22 cellular contexts compared by ENCODE assay signal in genomic region chr10:36202861-36203260, GRCh38.
DNase-seq lines count a peak whose midpoint lies in the region; ATAC-seq and TF ChIP-seq lines count a peak whose summit lies in the region.
"Had no signal": no experiment of that assay in that cellular context is flagged by ENCODE, and none has a peak within 500 bp of the region (broad histone marks: within the 10 kb centered on the region; RNA-seq: fewer than 3 reads in every experiment).

No MANE protein-coding gene starts in this region.

- TF ChIP-seq EP300 in SK-N-SH (IDR thresholded peaks at IDR 0.05; ENCODE audit: borderline replicate concordance in 1 of 2, low read depth in 1 of 2, low read length in 1 of 2) = no peak

- no peaks in the 10 kb centered on the region for H3K4me1 ChIP-seq in SK-N-SH (ENCODE audit: control insufficient read depth in 1 of 2, insufficient read depth in 2 of 2, low read depth in 1 of 2, low read length in 1 of 2)
- H3K4me1 ChIP-seq: BE2C; BLaER1 treated with 17β-estradiol and CSF1 and Interleukin-3, amounts not matched to agents 10 nM and 100 nM had no signal

- no peak for TF ChIP-seq RAD21 in SK-N-SH (IDR thresholded peaks at IDR 0.05; ENCODE audit: low read length)

- H3K27ac Mint-ChIP-seq in activated T-cell treated with anti-CD3 and anti-CD28 coated beads, Interleukin-2, amount 50 U/mL, for 24 hours = no peak overlapping the region
- H3K27ac Mint-ChIP-seq: CD14-positive monocyte; CD4-positive, alpha-beta memory T cell; GM23338; H9 had no signal

- no peaks in the 10 kb centered on the region for H4K20me1 ChIP-seq in SK-N-SH (ENCODE audit: insufficient read depth)
- H4K20me1 ChIP-seq: BLaER1 treated with 17β-estradiol and CSF1 and Interleukin-3, amounts not matched to agents 10 nM and 100 nM had no signal

- H3K36me3 Mint-ChIP-seq in activated T-cell treated with anti-CD3 and anti-CD28 coated beads, Interleukin-2, amount 50 U/mL, for 24 hours (ENCODE audit: low read depth) = no peaks in the 10 kb centered on the region
- H3K36me3 Mint-ChIP-seq: CD14-positive monocyte; CD4-positive, alpha-beta memory T cell had no signal

- no peaks in the 10 kb centered on the region for H3F3A ChIP-seq in SK-N-SH (replicated peaks; ENCODE audit: insufficient read depth)

- H3K9ac ChIP-seq in SK-N-SH = no peak overlapping the region
- H3K9ac ChIP-seq: BLaER1 treated with 17β-estradiol and CSF1 and Interleukin-3, amounts not matched to agents 10 nM and 100 nM had no signal

- no peaks in the 10 kb centered on the region for H3K9me3 ChIP-seq in SK-N-SH
- H3K9me3 ChIP-seq: BE2C had no signal

- DNase-seq in SK-N-SH (no peak), cardiac fibroblast (ENCODE audit: low read depth in 2 of 2) (peak; percentile 39 to 59), fibroblast of pulmonary artery (ENCODE audit: low read depth) (peak; percentile 66), CD1c-positive myeloid dendritic cell (ENCODE audit: extremely low spot score) (no peak), posterior vena cava (ENCODE audit: low spot score) (no peak)
- no peak for DNase-seq in activated T-cell treated with anti-CD3 and anti-CD28 coated beads, Interleukin-2, amount 50 U/mL, for 24 hours
- DNase-seq: AML-193; BE2C; Calu3; CD4-positive, alpha-beta memory T cell; COR-L47; DMS53; DMS79 treated with DMSO at 0.1 percent for 48 hours; GF-D8; H9 had no signal

- H3K36me3 ChIP-seq in SK-N-SH (replicated peaks in 1 of 2; ENCODE audit: control insufficient read depth in 1 of 2, insufficient read depth in 2 of 2, low read length in 1 of 2) = no peaks in the 10 kb centered on the region
- H3K36me3 ChIP-seq: BE2C; BLaER1 treated with 17β-estradiol and CSF1 and Interleukin-3, amounts not matched to agents 10 nM and 100 nM had no signal

- intact Hi-C loops in posterior vena cava (cut with DNase I) = no loop called here

- no peak for ATAC-seq in SK-N-SH treated with all-trans-retinoic acid at 6 μM for 48 hours
- no peak for ATAC-seq in HG02678 (IDR thresholded peaks at IDR 0.05; ENCODE audit: unreplicated experiment)
- ATAC-seq: GM23338, HCT116 had no signal

- H3K9me3 Mint-ChIP-seq in activated T-cell treated with anti-CD3 and anti-CD28 coated beads, Interleukin-2, amount 50 U/mL, for 24 hours = peaks cover 11% of the 10 kb centered on the region

- H3K4me3 ChIP-seq in SK-N-SH (ENCODE audit: low read depth in 2 of 2, low read length in 1 of 2) (no peak overlapping the region), cardiac fibroblast (replicated peaks in 1 of 2; ENCODE audit: low read depth in 2 of 2, low read length in 2 of 2) (no peak overlapping the region), fibroblast of pulmonary artery (replicated peaks; ENCODE audit: low read depth, low read length) (no peak overlapping the region)
- H3K4me3 ChIP-seq: BLaER1 treated with 17β-estradiol and CSF1 and Interleukin-3, amounts not matched to agents 10 nM and 100 nM; GM23338 had no signal

- H2AFZ ChIP-seq in SK-N-SH (ENCODE audit: low read depth) = peak overlapping the region; percentile 8; the same call in 1 of the 2 replicates
- H2AFZ ChIP-seq: GM23338 had no signal

- no peaks in the 10 kb centered on the region for H3K9me2 ChIP-seq in SK-N-SH

- H3K27me3 Mint-ChIP-seq in activated T-cell treated with anti-CD3 and anti-CD28 coated beads, Interleukin-2, amount 50 U/mL, for 24 hours = no peaks in the 10 kb centered on the region
- H3K27me3 Mint-ChIP-seq: CD4-positive, alpha-beta memory T cell had no signal

- WGBS in SK-N-SH (ENCODE audit: low lambda C conversion rate) = 65% methylated on average over 1 of the region's 1 CpG

- CTCF ChIA-PET in SK-N-SH (lab: Yijun Ruan, JAX) = no interaction called here

- H3K4me2 ChIP-seq in SK-N-SH = no peak overlapping the region
- H3K4me2 ChIP-seq: BLaER1 treated with 17β-estradiol and CSF1 and Interleukin-3, amounts not matched to agents 10 nM and 100 nM; GM23338 had no signal

- H3K4me1 Mint-ChIP-seq in activated T-cell treated with anti-CD3 and anti-CD28 coated beads, Interleukin-2, amount 50 U/mL, for 24 hours (ENCODE audit: low read depth) = no peaks in the 10 kb centered on the region
- H3K4me1 Mint-ChIP-seq: CD14-positive monocyte; CD4-positive, alpha-beta memory T cell had no signal

- POLR2A ChIA-PET in SK-N-SH (lab: Yijun Ruan, JAX) = no interaction called here

- no peaks in the 10 kb centered on the region for H3K27me3 ChIP-seq in SK-N-SH (ENCODE audit: insufficient read depth)
- H3K27me3 ChIP-seq: BE2C; BLaER1 treated with 17β-estradiol and CSF1 and Interleukin-3, amounts not matched to agents 10 nM and 100 nM had no signal

- H3K27ac ChIP-seq in SK-N-SH (ENCODE audit: low read depth in 2 of 2, low read length in 1 of 2) = no peak overlapping the region
- H3K27ac ChIP-seq: 22Rv1; BLaER1 treated with 17β-estradiol and CSF1 and Interleukin-3, amounts not matched to agents 10 nM and 100 nM had no signal

- no peaks in the 10 kb centered on the region for H3K79me2 ChIP-seq in SK-N-SH (ENCODE audit: insufficient read depth)

- no peak overlapping the region for H3K4me3 Mint-ChIP-seq in activated T-cell treated with anti-CD3 and anti-CD28 coated beads, Interleukin-2, amount 50 U/mL, for 24 hours
- H3K4me3 Mint-ChIP-seq: CD14-positive monocyte; CD4-positive, alpha-beta memory T cell; GM23338; H9 had no signal

- TF ChIP-seq CTCF in SK-N-SH (IDR thresholded peaks at IDR 0.05) (no peak), cardiac fibroblast (IDR thresholded peaks at IDR 0.05; ENCODE audit: low read depth, low read length) (no peak), fibroblast of pulmonary artery (IDR thresholded peaks at IDR 0.05; ENCODE audit: low read length, missing control alignments) (no peak)

TF ChIP-seq in SK-N-SH, 30 proteins besides CTCF, POLR2A, EP300 and RAD21:
- TF ChIP-seq RFX5 (IDR thresholded peaks at IDR 0.05; ENCODE audit: low read length) (no peak), YY1 (IDR thresholded peaks at IDR 0.05; ENCODE audit: low read depth) (no peak), NRF1 (IDR thresholded peaks at IDR 0.05; ENCODE audit: low read depth, low read length) (no peak), CHD2 (IDR thresholded peaks at IDR 0.05; ENCODE audit: low read length, partially characterized antibody) (no peak), EZH2phosphoT487 (IDR thresholded peaks at IDR 0.05; ENCODE audit: borderline replicate concordance, low read depth) (no peak), MAX (IDR thresholded peaks at IDR 0.05; ENCODE audit: low read depth) (no peak), GATA2 (CRISPR knock-in tag; IDR thresholded peaks at IDR 0.05) (no peak), RCOR1 (IDR thresholded peaks at IDR 0.05; ENCODE audit: low read length) (no peak)

TF ChIP-seq in SK-N-SH treated with all-trans-retinoic acid at 6 μM for 48 hours, 23 proteins besides CTCF, POLR2A, EP300 and RAD21:
- no peak for TF ChIP-seq BACH2 (CRISPR knock-in tag; IDR thresholded peaks at IDR 0.05; ENCODE audit: borderline replicate concordance)
- TF ChIP-seq ZNF70 (CRISPR knock-in tag; IDR thresholded peaks at IDR 0.05) = no peak
- no peak for TF ChIP-seq ZFP3 (CRISPR knock-in tag; IDR thresholded peaks at IDR 0.05)
- no peak for TF ChIP-seq CSRNP3 (CRISPR knock-in tag; IDR thresholded peaks at IDR 0.05)
- no peak for TF ChIP-seq SNAI2 (CRISPR knock-in tag; IDR thresholded peaks at IDR 0.05)
- TF ChIP-seq PATZ1 (CRISPR knock-in tag; IDR thresholded peaks at IDR 0.05; ENCODE audit: borderline replicate concordance) = no peak
- no peak for TF ChIP-seq PPARA (CRISPR knock-in tag; IDR thresholded peaks at IDR 0.05; ENCODE audit: borderline replicate concordance)
- TF ChIP-seq ISL1 (CRISPR knock-in tag; IDR thresholded peaks at IDR 0.05) = no peak
- no peak for TF ChIP-seq ARNTL (CRISPR knock-in tag; IDR thresholded peaks at IDR 0.05; ENCODE audit: borderline replicate concordance, low read depth)

Comparison
In these comparisons a context has a peak if more than half of its experiments do, and no peak if none do; other contexts are left out.
1. DNase-seq: peak in cardiac fibroblast (2 of 2) and fibroblast of pulmonary artery (single experiment); none in SK-N-SH (single experiment), CD1c-positive myeloid dendritic cell (single experiment), activated T-cell treated with anti-CD3 and anti-CD28 coated beads, Interleukin-2, amount 50 U/mL, for 24 hours (single experiment) and posterior vena cava (single experiment).